8 cellular contexts compared by ENCODE assay signal in the genomic region with DNA sequence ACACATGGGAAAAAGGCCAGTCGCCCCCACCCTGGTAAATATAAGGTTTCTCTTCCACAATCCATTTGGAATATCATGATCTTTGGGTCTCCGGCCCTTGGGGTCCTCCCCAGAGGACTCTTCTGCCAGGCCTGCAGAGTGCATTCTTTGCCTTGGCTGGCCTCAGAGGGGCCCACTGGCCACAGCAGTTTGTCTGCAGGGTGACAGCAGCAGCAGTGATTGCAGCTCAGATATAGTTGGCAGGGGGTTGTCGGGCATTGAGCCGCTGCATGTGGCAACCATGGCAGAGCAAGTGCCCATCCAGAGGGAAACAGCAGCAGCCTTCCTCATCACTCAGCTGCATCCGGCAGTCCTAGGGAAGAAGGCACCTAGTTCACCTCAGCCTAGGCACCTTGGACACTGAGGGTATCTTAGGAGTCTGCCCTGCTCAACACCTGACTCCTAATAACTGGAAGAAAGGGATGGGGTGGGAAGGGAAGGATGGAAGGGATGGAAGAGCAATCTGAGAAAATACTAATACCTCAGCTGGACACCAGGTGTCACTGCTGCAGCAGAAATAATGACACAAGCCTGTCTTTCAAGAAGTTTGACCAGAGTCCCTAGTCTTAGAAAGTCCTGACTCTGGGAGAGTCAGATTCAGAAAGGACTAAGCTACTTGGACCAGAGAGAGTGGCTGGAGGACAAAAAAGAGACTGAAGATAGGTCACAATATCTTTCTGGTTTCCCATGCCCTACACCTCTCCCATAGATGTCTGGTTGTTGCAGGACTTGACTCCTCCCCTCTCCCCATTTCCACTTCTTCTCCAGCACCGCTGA. TPM values are rescaled to one million over a fixed set of nuclear protein-coding genes. Genes with fewer than 3 reads are reported as not detected.
A peak's percentile ranks its signal among the peaks of the same experiment; 100 is the strongest.
DNase-seq lines count a peak whose midpoint lies in the region; ATAC-seq and TF ChIP-seq lines count a peak whose summit lies in the region.

No MANE protein-coding gene starts in this region.

- intact Hi-C loops in PC-9 (cut with micrococcal nuclease; ENCODE audit: unreplicated experiment) = loop anchor here (1.0 kb wide), 1 partner anchor 10 kb away; no protein-coding TSS in a partner anchor

- TF ChIP-seq CTCF in PC-9 (conservative IDR thresholded peaks at IDR 0.05) = peak; percentile 70

- no TSS peak for BruUV-seq in PC-9 (replicated peaks; lab: Mats Ljungman, UMichigan)

- H3K36me3 ChIP-seq in PC-9 (ENCODE audit: low read depth) = peaks cover 5% of the 10 kb centered on the region

- CTCF ChIA-PET in PC-9 (lab: Charles Lee) = interaction anchor here (0.6 to 2.0 kb wide), 6 partner anchors 9 to 95 kb away, joined by 3 to 12 read pairs (median 5); a partner anchor contains a TSS

- no peaks in the 10 kb centered on the region for H3K79me2 ChIP-seq in PC-9 (ENCODE audit: low read depth)

- no peaks in the 10 kb centered on the region for H4K20me1 ChIP-seq in PC-9 (ENCODE audit: insufficient read depth)

- H3K4me3 ChIP-seq in PC-9 = no peak overlapping the region

- H3K9me2 ChIP-seq in PC-9 (ENCODE audit: insufficient read depth) = no peaks in the 10 kb centered on the region

- DNase-seq in COLO668 (lab: John Stamatoyannopoulos, UW; ENCODE audit: unreplicated experiment) (peak; percentile 42), PC-9 (peak in 1 of 2 experiments; percentile 44), astrocyte of the hippocampus (ENCODE audit: low read depth, low spot score) (peak; percentile 79), inferior parietal cortex (ENCODE audit: extremely low spot score) (peak; percentile 69), NCI-H774 (lab: John Stamatoyannopoulos, UW) (no peak)
- peak; percentile 17 for DNase-seq in stimulated activated CD4-positive, alpha-beta T cell treated with anti-CD3 and anti-CD28 coated beads, Interleukin-4, amount 100 ng/mL, for 1 hour

- no peak overlapping the region for H3K4me2 ChIP-seq in PC-9

- peaks cover 13% of the 10 kb centered on the region for H3F3A ChIP-seq in PC-9 (ENCODE audit: insufficient read depth, low read depth)

- no peak overlapping the region for H2AFZ ChIP-seq in PC-9

- peaks cover 26% of the 10 kb centered on the region for H3K4me1 ChIP-seq in PC-9 (replicated peaks; ENCODE audit: insufficient read depth)

- H3K27me3 ChIP-seq in PC-9 (ENCODE audit: insufficient read depth, low read depth) = no peaks in the 10 kb centered on the region

- no peak overlapping the region for H3K27ac ChIP-seq in PC-9

- ATAC-seq in GM18511 (IDR thresholded peaks at IDR 0.05; ENCODE audit: unreplicated experiment) = peak; percentile 51
- ATAC-seq in GM18505 (IDR thresholded peaks at IDR 0.05; ENCODE audit: unreplicated experiment) = no peak

- POLR2A ChIA-PET in PC-9 (lab: Charles Lee; ENCODE audit: unreplicated experiment) = no interaction called here

- H3K9me3 ChIP-seq in PC-9 (ENCODE audit: insufficient read depth, low read depth) = no peaks in the 10 kb centered on the region

- no peak for TF ChIP-seq POLR2A in GM18505 (IDR thresholded peaks at IDR 0.05; ENCODE audit: borderline replicate concordance, extremely low read depth, insufficient read depth, insufficient read length)

RNA-seq across cellular contexts. Expression of a gene that starts 8.9 kb away (rescaled TPM):
- 37.4 and 42.6 TPM in 2 replicates for total RNA-seq in PC-9 (2021)

RNA-seq across cellular contexts. Expression of a gene that starts 16.5 kb away (rescaled TPM):
- total RNA-seq in PC-9 (2021) = 23.1 and 36.0 TPM in 2 replicates

RNA-seq across cellular contexts. Expression of a gene that starts 36.5 kb away (rescaled TPM):
- total RNA-seq in PC-9 (2021) = 13.3 and 13.9 TPM in 2 replicates

RNA-seq across cellular contexts. Expression of a gene that starts 44.2 kb away (rescaled TPM):
- total RNA-seq in PC-9 (2021) = 58.6 and 73.2 TPM in 2 replicates

RNA-seq across cellular contexts. Expression of a gene that starts 54.5 kb away (rescaled TPM):
- 68.7 and 76.5 TPM in 2 replicates for total RNA-seq in PC-9 (2021)
